Comparison of ENCODE assay signal across 8 cellular contexts in genomic region chr9:114434878-114435311, GRCh38. TPM values are rescaled to one million over a fixed set of nuclear protein-coding genes. Genes with fewer than 3 reads are reported as not detected.
DNase-seq lines count a peak whose midpoint lies in the region; ATAC-seq and TF ChIP-seq lines count a peak whose summit lies in the region.

No MANE protein-coding gene starts in this region.

- peak; percentile 81 for ATAC-seq in left lobe of liver
- ATAC-seq in activated T-cell treated with anti-CD3 and anti-CD28 coated beads, Interleukin-2, amount 50 U/mL, for 4 hours = no peak

- no peak overlapping the region for H3K4me3 Mint-ChIP-seq in brain
- no peak overlapping the region for H3K4me3 Mint-ChIP-seq in activated T-cell treated with anti-CD3 and anti-CD28 coated beads, Interleukin-2, amount 50 U/mL, for 4 hours

- H3K36me3 Mint-ChIP-seq in brain = no peaks in the 10 kb centered on the region
- no peaks in the 10 kb centered on the region for H3K36me3 Mint-ChIP-seq in activated T-cell treated with anti-CD3 and anti-CD28 coated beads, Interleukin-2, amount 50 U/mL, for 4 hours (ENCODE audit: insufficient read depth)

- peaks cover 10% of the 10 kb centered on the region for H3K4me1 Mint-ChIP-seq in brain
- peaks cover 3% of the 10 kb centered on the region for H3K4me1 Mint-ChIP-seq in activated T-cell treated with anti-CD3 and anti-CD28 coated beads, Interleukin-2, amount 50 U/mL, for 4 hours (ENCODE audit: low read depth)

- H3K9me3 Mint-ChIP-seq in brain = no peaks in the 10 kb centered on the region
- no peaks in the 10 kb centered on the region for H3K9me3 Mint-ChIP-seq in activated T-cell treated with anti-CD3 and anti-CD28 coated beads, Interleukin-2, amount 50 U/mL, for 4 hours

- H3K27me3 Mint-ChIP-seq in brain = no peaks in the 10 kb centered on the region
- peaks cover 1% of the 10 kb centered on the region for H3K27me3 Mint-ChIP-seq in activated T-cell treated with anti-CD3 and anti-CD28 coated beads, Interleukin-2, amount 50 U/mL, for 4 hours (ENCODE audit: low read depth)

- peak; percentile 70 for TF ChIP-seq CTCF in GM12873 (IDR thresholded peaks at IDR 0.05; ENCODE audit: insufficient read depth, low read depth, low read length, missing control alignments)
- peak; percentile 71 to 84 for TF ChIP-seq CTCF in brain (conservative IDR thresholded peaks at IDR 0.05)

- peak; percentile 76 for DNase-seq in AG20443 (ENCODE audit: low spot score)
- peak; percentile 49 for DNase-seq in NCI-H2227 (lab: John Stamatoyannopoulos, UW; ENCODE audit: unreplicated experiment)
- no peak for DNase-seq in left lobe of liver (ENCODE audit: low spot score)
- no peak for DNase-seq in KG1 (lab: John Stamatoyannopoulos, UW)
- no peak for DNase-seq in activated T-cell treated with anti-CD3 and anti-CD28 coated beads, Interleukin-2, amount 50 U/mL, for 4 hours
- no peak for DNase-seq in stimulated activated CD4-positive, alpha-beta T cell treated with anti-CD3 and anti-CD28 coated beads, Interleukin-12 subunit alpha, Interleukin-12 subunit beta, amount 100 ng/mL, for 4 hours

- no peak overlapping the region for H3K27ac Mint-ChIP-seq in brain

RNA-seq across cellular contexts. Expression of gene AKNA, which starts 47.1 kb away (rescaled TPM):
- 9.6 TPM for polyA plus RNA-seq in brain (ENCODE audit: insufficient read depth, low read depth, low replicate concordance)
- total RNA-seq in left lobe of liver = 7.3 TPM
- total RNA-seq in activated T-cell treated with anti-CD3 and anti-CD28 coated beads, Interleukin-2, amount 50 U/mL, for 4 hours = 10 to 100 TPM; 77.2 to 81.7 (median 80.6) TPM

Comparison
In these comparisons a context has a peak if more than half of its experiments do, and no peak if none do; other contexts are left out.
1. DNase-seq: peak in AG20443 (single experiment) and NCI-H2227 (single experiment); none in left lobe of liver (single experiment), KG1 (single experiment), activated T-cell treated with anti-CD3 and anti-CD28 coated beads, Interleukin-2, amount 50 U/mL, for 4 hours (single experiment) and stimulated activated CD4-positive, alpha-beta T cell treated with anti-CD3 and anti-CD28 coated beads, Interleukin-12 subunit alpha, Interleukin-12 subunit beta, amount 100 ng/mL, for 4 hours (single experiment).